12 cellular contexts compared by ENCODE assay signal in genomic region chr14:75184447-75184846, GRCh38. TPM values are rescaled to one million over a fixed set of nuclear protein-coding genes. Genes with fewer than 3 reads are reported as not detected.
DNase-seq lines count a peak whose midpoint lies in the region; ATAC-seq, FAIRE-seq and TF ChIP-seq lines count a peak whose summit lies in the region.
"Had no signal": no experiment of that assay in that cellular context is flagged by ENCODE, and none has a peak within 500 bp of the region (broad histone marks: within the 10 kb centered on the region; RNA-seq: fewer than 3 reads in every experiment).

No MANE protein-coding gene starts in this region.

- CTCF ChIA-PET in GM12878 (lab: Yijun Ruan, JAX), result interaction anchor here (0.8 to 1.9 kb wide), 8 partner anchors 8 to 304 kb away, joined by 3 to 8 read pairs (median 4); no protein-coding TSS in a partner anchor

- TF ChIP-seq CTCF in GM06990 (IDR thresholded peaks at IDR 0.05; ENCODE audit: insufficient read depth, low read length, poor library complexity, severe bottlenecking) (no peak), GM12878 (IDR thresholded peaks at IDR 0.05 in 2 of 3, conservative IDR thresholded peaks at IDR 0.05 in 1 of 3; ENCODE audit: control insufficient read depth in 2 of 3, extremely low read depth in 1 of 3, insufficient read depth in 1 of 3, low read depth in 3 of 3, low read length in 3 of 3) (no peak), sigmoid colon (IDR thresholded peaks at IDR 0.05) (no peak), D721Med (IDR thresholded peaks at IDR 0.05; ENCODE audit: insufficient read depth, missing control alignments) (no peak)

- WGBS in GM12878 (ENCODE audit: insufficient coverage, insufficient replicate concordance, low lambda C conversion rate, missing lambda C conversion rate), result 30% methylated on average over 3 of the region's 3 CpGs
- WGBS in sigmoid colon, 2 donors, result 21 to 61% methylated on average over 3 of the region's 3 CpGs

- H3K9me3 ChIP-seq in GM12878 (replicated peaks; ENCODE audit: control insufficient read depth, insufficient read depth, low read length) (no peaks in the 10 kb centered on the region), sigmoid colon (no peaks in the 10 kb centered on the region)
- H3K9me3 ChIP-seq: right lobe of liver had no signal

- in situ Hi-C loops in GM12878 (cut with MboI), result no loop called here

- TF ChIP-seq EP300 in GM12878 (IDR thresholded peaks at IDR 0.05; ENCODE audit: borderline replicate concordance in 1 of 2, control insufficient read depth in 1 of 2, low read depth in 2 of 2, low read length in 2 of 2) (peak in 1 of 2 experiments; percentile 40; a peak in 1 of 4 replicates), sigmoid colon (IDR thresholded peaks at IDR 0.05) (no peak)

- H3K4me2 ChIP-seq in GM12878 (ENCODE audit: control insufficient read depth, insufficient read depth), result peak overlapping the region; percentile 65

- SMC1A ChIA-PET in GM12878 (lab: Charles Lee; ENCODE audit: uncharacterized antibody, unreplicated experiment), result interaction anchor here (0.7 to 1.7 kb wide), 7 partner anchors 10 to 111 kb away, joined by 3 to 7 read pairs (median 4); no protein-coding TSS in a partner anchor

- TF ChIP-seq RAD21 in GM12878 (IDR thresholded peaks at IDR 0.05; ENCODE audit: insufficient read depth, low read depth, low read length), result no peak

- POLR2A ChIA-PET in GM12878 (lab: Charles Lee), result interaction anchor here (0.6 to 0.9 kb wide), 2 partner anchors 11 to 74 kb away, joined by 3 to 7 read pairs; no protein-coding TSS in a partner anchor

- intact Hi-C loops in GM12878 (cut with micrococcal nuclease; ENCODE audit: unreplicated experiment), result no loop called here
- intact Hi-C loops in sigmoid colon (cut with DNase I), result no loop called here

- H3K79me2 ChIP-seq in GM12878 (ENCODE audit: control insufficient read depth, insufficient read depth, low read length), result no peaks in the 10 kb centered on the region

- H3K27me3 ChIP-seq in GM06990 (replicated peaks; ENCODE audit: control insufficient read depth, insufficient read depth, low read length) (no peaks in the 10 kb centered on the region), GM12878 (replicated peaks in 1 of 2; ENCODE audit: control insufficient read depth in 2 of 2, insufficient read depth in 2 of 2, low read length in 1 of 2) (no peaks in the 10 kb centered on the region; a peak in 1 of 4 replicates), sigmoid colon (no peaks in the 10 kb centered on the region)
- H3K27me3 ChIP-seq: right lobe of liver had no signal

- no peak overlapping the region for H3K4me3 ChIP-seq in GM06990 (replicated peaks; ENCODE audit: low read depth, low read length)
- 0 out of 2 replicates have a peak overlapping the region, but pooled peaks have one; percentile 56 for H3K4me3 ChIP-seq in GM12878
- no peak overlapping the region for H3K4me3 ChIP-seq in sigmoid colon
- H3K4me3 ChIP-seq: lung, right lobe of liver had no signal

- RAD21 ChIA-PET in GM12878 (lab: Charles Lee; ENCODE audit: unreplicated experiment), result interaction anchor here (0.8 to 0.9 kb wide), 2 partner anchors 38 to 111 kb away, joined by 3 to 5 read pairs; no protein-coding TSS in a partner anchor

- ATAC-seq in GM12878 (peak; percentile 86), HG02973 (IDR thresholded peaks at IDR 0.05; ENCODE audit: unreplicated experiment) (no peak)

- H3K36me3 ChIP-seq in GM06990 (ENCODE audit: control insufficient read depth, insufficient read depth, low read length) (no peaks in the 10 kb centered on the region), GM12878 (ENCODE audit: control insufficient read depth in 2 of 2, insufficient read depth in 2 of 2, low read length in 1 of 2) (no peaks in the 10 kb centered on the region), sigmoid colon (no peaks in the 10 kb centered on the region)
- H3K36me3 ChIP-seq: right lobe of liver had no signal

- FAIRE-seq in GM12878 (lab: Jason Lieb, UNC) (no peak), D721Med (lab: Jason Lieb, UNC) (no peak)

- H3K4me1 ChIP-seq in GM12878 (ENCODE audit: control insufficient read depth, insufficient read depth, low read length), result peaks cover 25% of the 10 kb centered on the region
- peaks cover 0 to 6% (median 2%) of the 10 kb centered on the region in 4 donors for H3K4me1 ChIP-seq in sigmoid colon

- TF ChIP-seq POLR2A in GM12878 (IDR thresholded peaks at IDR 0.05; ENCODE audit: low read depth, low read length) (no peak), sigmoid colon (IDR thresholded peaks at IDR 0.05) (no peak)

- H2AFZ ChIP-seq in GM12878 (ENCODE audit: control insufficient read depth, low read depth, low read length), result no peak overlapping the region

- no peak overlapping the region for H3K27ac ChIP-seq in GM12878 (ENCODE audit: control insufficient read depth, insufficient read depth)
- H3K27ac ChIP-seq in sigmoid colon, result peak overlapping the region; percentile 1 to 49 (median 20)
- H3K27ac ChIP-seq: right lobe of liver had no signal

- BruUV-seq in GM12878 (replicated peaks; lab: Mats Ljungman, UMichigan), result no TSS peak

- H4K20me1 ChIP-seq in GM12878 (ENCODE audit: control insufficient read depth, insufficient read depth), result no peaks in the 10 kb centered on the region

- peak; percentile 24 for DNase-seq in GM06990 (ENCODE audit: extremely low read depth, insufficient read length)
- peak; percentile 33 for DNase-seq in M059J (ENCODE audit: low read depth)
- DNase-seq in GM12878 (ENCODE audit: low read depth, low spot score), result peak; percentile 17
- no peak for DNase-seq in sigmoid colon
- DNase-seq in D721Med (ENCODE audit: insufficient read length, low spot score), result no peak
- DNase-seq in activated CD4-positive, alpha-beta T cell treated with anti-CD3 and anti-CD28 coated beads, Interleukin-2, amount 50 U/mL, for 48 hours, result no peak
- DNase-seq in retina, result no peak
- DNase-seq: DMS153, NCI-H774, right lobe of liver had no signal

- H3K9ac ChIP-seq in GM12878 (ENCODE audit: control insufficient read depth, insufficient read depth, low read length), result no peak overlapping the region

TF ChIP-seq in GM12878, 131 proteins besides CTCF, POLR2A, EP300 and RAD21 (continues in another document):
- TF ChIP-seq JUND (IDR thresholded peaks at IDR 0.05; ENCODE audit: low read depth, low read length) (peak; percentile 23; the same call in 1 of the 2 replicates), SRF (IDR thresholded peaks at IDR 0.05; ENCODE audit: low read depth in 2 of 2, low read length in 2 of 2) (no peak), STAT1 (conservative IDR thresholded peaks at IDR 0.05) (no peak), TCF12 (IDR thresholded peaks at IDR 0.05; ENCODE audit: low read depth, low read length) (no peak), LARP7 (IDR thresholded peaks at IDR 0.05) (no peak)

RNA-seq across cellular contexts. Expression of gene TMED10, which starts 8.0 kb away (rescaled TPM):
- 373 and 460 TPM in 2 replicates for total RNA-seq in M059J (2014; rRNA removed; shearing (Covaris generic))
- total RNA-seq in GM12878 (2013; cell fraction: nucleolus; rRNA removed), result 138 and 145 TPM in 2 replicates
- 99.8 and 107 TPM in 2 replicates for total RNA-seq in GM12878 (2014; rRNA removed)
- 106 and 109 TPM in 2 replicates for total RNA-seq in GM12878 (2014; rRNA removed; fragmentation: Illumina TruSeq; extraction: Trizol)
- total RNA-seq in GM12878 (2021), result 147 and 161 TPM in 2 replicates
- 99.6 TPM for polyA plus RNA-seq in GM12878 (2011; ENCODE audit: low read depth)
- 199 and 223 TPM in 2 replicates for polyA plus RNA-seq in GM12878 (2011; rRNA removed)
- 154 and 164 TPM in 2 replicates for polyA plus RNA-seq in GM12878 (2011; cell fraction: cytosol; rRNA removed)
- 56.4 and 83.3 TPM in 2 replicates for polyA plus RNA-seq in GM12878 (2011; cell fraction: nucleus; rRNA removed)
- 95.7 and 127 TPM in 2 replicates for polyA plus RNA-seq in GM12878 (2012)
- 169 and 214 TPM in 2 replicates for polyA plus RNA-seq in GM12878 (2014; fragmentation: Illumina TruSeq; extraction: Trizol)
- polyA plus RNA-seq in GM12878 (2014; fragmentation: Nextera tagmentation; extraction: Ambion mirVana), result 100 to 1,000 TPM; 150 to 270 TPM
- polyA plus RNA-seq in GM12878 (2014; rRNA removed), result 115 and 121 TPM in 2 replicates
- polyA plus RNA-seq in GM12878 (2016; fragmentation: Nextera tagmentation; extraction: Ambion mirVana), result 100 to 1,000 TPM; 244 to 254 TPM
- 340 and 413 TPM in 2 replicates for polyA minus RNA-seq in GM12878 (2011; rRNA and poly(A)+ RNA removed)
- 110 and 126 TPM in 2 replicates for polyA minus RNA-seq in GM12878 (2011; cell fraction: cytosol; rRNA and poly(A)+ RNA removed)
- polyA minus RNA-seq in GM12878 (2011; cell fraction: nucleus; rRNA and poly(A)+ RNA removed), result 38.0 and 52.0 TPM in 2 replicates
- 100 to 1,000 TPM; 107 to 175 (median 165) TPM for total RNA-seq in sigmoid colon
- 100 to 1,000 TPM in 1 of 3 donors, 10 to 100 TPM in 2; 38.4 to 236 (median 51.1) TPM for polyA plus RNA-seq in sigmoid colon

RNA-seq across cellular contexts. Expression of gene NEK9, which starts 57.6 kb away (rescaled TPM):
- 16.4 and 21.5 TPM in 2 replicates for total RNA-seq in M059J (2014; rRNA removed; shearing (Covaris generic))
- 102 and 108 TPM in 2 replicates for total RNA-seq in GM12878 (2013; cell fraction: nucleolus; rRNA removed)
- total RNA-seq in GM12878 (2014; rRNA removed) (39.8 and 48.1 TPM in 2 replicates), GM12878 (2014; rRNA removed; fragmentation: Illumina TruSeq; extraction: Trizol) (24.7 and 26.9 TPM in 2 replicates), GM12878 (2021) (78.8 and 83.0 TPM in 2 replicates), sigmoid colon (10 to 100 TPM; 54.4 to 66.7 (median 59.9) TPM)
- polyA plus RNA-seq in GM12878 (2011; ENCODE audit: low read depth), result 25.6 TPM
- polyA plus RNA-seq in GM12878 (2011; rRNA removed) (51.3 and 60.0 TPM in 2 replicates), GM12878 (2014; fragmentation: Illumina TruSeq; extraction: Trizol) (43.0 and 55.3 TPM in 2 replicates), GM12878 (2014; fragmentation: Nextera tagmentation; extraction: Ambion mirVana) (10 to 100 TPM in 1 of 2 experiments, 1 to 10 TPM in 1; 6.0 to 15.7 TPM), GM12878 (2014; rRNA removed) (61.9 and 64.5 TPM in 2 replicates), GM12878 (2016; fragmentation: Nextera tagmentation; extraction: Ambion mirVana) (10 to 100 TPM; 43.4 to 46.1 TPM), sigmoid colon (10 to 100 TPM in 2 of 3 donors, 1 to 10 TPM in 1; 9.0 to 38.8 (median 11.4) TPM)
- 21.7 and 34.4 TPM in 2 replicates for polyA plus RNA-seq in GM12878 (2011; cell fraction: cytosol; rRNA removed)
- 51.1 and 77.0 TPM in 2 replicates for polyA plus RNA-seq in GM12878 (2011; cell fraction: nucleus; rRNA removed)
- 34.2 and 38.4 TPM in 2 replicates for polyA plus RNA-seq in GM12878 (2012)
- 41.1 and 51.6 TPM in 2 replicates for polyA minus RNA-seq in GM12878 (2011; rRNA and poly(A)+ RNA removed)
- 17.5 and 17.6 TPM in 2 replicates for polyA minus RNA-seq in GM12878 (2011; cell fraction: cytosol; rRNA and poly(A)+ RNA removed)
- polyA minus RNA-seq in GM12878 (2011; cell fraction: nucleus; rRNA and poly(A)+ RNA removed), result 26.8 and 65.3 TPM in 2 replicates

Comparison
In these comparisons a context has a peak if more than half of its experiments do, and no peak if none do; other contexts are left out.
1. DNase-seq: peak in GM06990 (single experiment), M059J (single experiment) and GM12878 (single experiment); none in sigmoid colon (single experiment), D721Med (single experiment), activated CD4-positive, alpha-beta T cell treated with anti-CD3 and anti-CD28 coated beads, Interleukin-2, amount 50 U/mL, for 48 hours (0 of 2) and retina (single experiment).